Comparison of ENCODE assay signal across 2 cellular contexts in genomic region chr4:113548303-113548702, GRCh38.
TF ChIP-seq lines count a peak whose summit lies in the region.

No MANE protein-coding gene starts in this region.

TF ChIP-seq in A549, 52 proteins besides CTCF, POLR2A, EP300 and RAD21 (continued from another document):
- TF ChIP-seq TFCP2L1 (CRISPR knock-in tag; IDR thresholded peaks at IDR 0.05) (no peak), MAX (IDR thresholded peaks at IDR 0.05) (no peak), MYC (IDR thresholded peaks at IDR 0.05; ENCODE audit: borderline replicate concordance, low read length) (no peak), CEBPB (IDR thresholded peaks at IDR 0.05) (no peak), ELK1 (IDR thresholded peaks at IDR 0.05; ENCODE audit: low read depth, low read length) (no peak), NFE2L2 (conservative IDR thresholded peaks at IDR 0.05; ENCODE audit: low read length) (no peak), FOSB (CRISPR knock-in tag; IDR thresholded peaks at IDR 0.05) (no peak), ESRRA (IDR thresholded peaks at IDR 0.05; ENCODE audit: borderline replicate concordance, low read length) (no peak), POLR2AphosphoS2 (conservative IDR thresholded peaks at IDR 0.05; ENCODE audit: low read length) (no peak), MAZ (IDR thresholded peaks at IDR 0.05; ENCODE audit: borderline replicate concordance, low read depth, low read length) (no peak), RNF2 (IDR thresholded peaks at IDR 0.05; ENCODE audit: borderline replicate concordance, low read depth) (no peak), NR3C1 (IDR thresholded peaks at IDR 0.05) (no peak), RFX5 (IDR thresholded peaks at IDR 0.05) (no peak), RCOR1 (IDR thresholded peaks at IDR 0.05; ENCODE audit: low read depth, low read length) (no peak)
- TF ChIP-seq, protein P1, sequence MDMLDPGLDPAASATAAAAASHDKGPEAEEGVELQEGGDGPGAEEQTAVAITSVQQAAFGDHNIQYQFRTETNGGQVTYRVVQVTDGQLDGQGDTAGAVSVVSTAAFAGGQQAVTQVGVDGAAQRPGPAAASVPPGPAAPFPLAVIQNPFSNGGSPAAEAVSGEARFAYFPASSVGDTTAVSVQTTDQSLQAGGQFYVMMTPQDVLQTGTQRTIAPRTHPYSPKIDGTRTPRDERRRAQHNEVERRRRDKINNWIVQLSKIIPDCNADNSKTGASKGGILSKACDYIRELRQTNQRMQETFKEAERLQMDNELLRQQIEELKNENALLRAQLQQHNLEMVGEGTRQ (IDR thresholded peaks at IDR 0.05): no peak
- TF ChIP-seq, protein P2, sequence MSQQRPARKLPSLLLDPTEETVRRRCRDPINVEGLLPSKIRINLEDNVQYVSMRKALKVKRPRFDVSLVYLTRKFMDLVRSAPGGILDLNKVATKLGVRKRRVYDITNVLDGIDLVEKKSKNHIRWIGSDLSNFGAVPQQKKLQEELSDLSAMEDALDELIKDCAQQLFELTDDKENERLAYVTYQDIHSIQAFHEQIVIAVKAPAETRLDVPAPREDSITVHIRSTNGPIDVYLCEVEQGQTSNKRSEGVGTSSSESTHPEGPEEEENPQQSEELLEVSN (IDR thresholded peaks at IDR 0.05; ENCODE audit: borderline replicate concordance, low read depth): no peak

TF ChIP-seq in SK-N-SH, 30 proteins besides CTCF, POLR2A, EP300 and RAD21 (continued from another document):
- no peak for TF ChIP-seq USF1 (IDR thresholded peaks at IDR 0.05; ENCODE audit: borderline replicate concordance, low read depth)
- TF ChIP-seq ELF1 (IDR thresholded peaks at IDR 0.05): no peak
- TF ChIP-seq TAF1 (IDR thresholded peaks at IDR 0.05; ENCODE audit: borderline replicate concordance, low read depth, low read length): no peak
